In the genomic region with DNA sequence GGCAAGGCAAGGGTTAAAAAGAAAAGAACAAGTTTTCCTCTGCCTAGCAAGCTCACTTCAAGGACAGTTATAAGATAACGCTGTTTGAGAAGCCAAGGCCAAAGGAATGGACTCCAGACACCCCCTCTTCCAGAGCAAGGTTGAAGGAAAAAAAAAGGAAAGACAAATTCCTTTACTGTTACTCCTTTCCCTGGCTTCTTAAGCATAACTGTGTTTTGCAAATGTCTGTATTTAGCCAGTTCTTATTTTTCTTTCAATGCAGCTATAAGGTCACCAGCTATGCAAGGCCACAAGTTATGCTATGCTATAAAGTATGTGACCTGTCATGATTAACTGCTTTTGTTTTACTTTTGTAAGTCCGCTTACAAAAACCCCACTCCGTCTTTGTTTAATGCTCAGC, we compare ENCODE assay signal across 22 cellular contexts. TPM values are rescaled to one million over a fixed set of nuclear protein-coding genes. Genes with fewer than 3 reads are reported as not detected.
DNase-seq lines count a peak whose midpoint lies in the region; ATAC-seq, FAIRE-seq and TF ChIP-seq lines count a peak whose summit lies in the region.
"Had no signal": no experiment of that assay in that cellular context is flagged by ENCODE, and none has a peak within 500 bp of the region (broad histone marks: within the 10 kb centered on the region; RNA-seq: fewer than 3 reads in every experiment).

No MANE protein-coding gene starts in this region.

- CTCF ChIA-PET in activated CD8-positive, alpha-beta T cell treated with anti-CD3 and anti-CD28 coated beads, Interleukin-2, amount 10 ng/mL, durations not matched to agents 7 days and 5 days (lab: Charles Lee): interaction anchor here (1.4 to 1.8 kb wide), 3 partner anchors 16 to 21 kb away, joined by 4 to 5 read pairs (median 4); no protein-coding TSS in a partner anchor

- H3K9me2 ChIP-seq in GM23248 (ENCODE audit: insufficient read depth): no peaks in the 10 kb centered on the region

- no peaks in the 10 kb centered on the region for H4K20me1 ChIP-seq in GM23248 (ENCODE audit: insufficient read depth)
- peaks cover 30% of the 10 kb centered on the region for H4K20me1 ChIP-seq in astrocyte (ENCODE audit: insufficient read depth, low read length)
- H4K20me1 ChIP-seq in osteoblast (ENCODE audit: insufficient read depth, low read length): peaks cover 2% of the 10 kb centered on the region

- H2AFZ ChIP-seq in GM23248 (no peak overlapping the region), astrocyte (ENCODE audit: low read depth, low read length) (no peak overlapping the region), osteoblast (ENCODE audit: low read length) (no peak overlapping the region)

- H3K9ac ChIP-seq in GM23248 (no peak overlapping the region), astrocyte (ENCODE audit: low read length) (peak overlapping the region; percentile 16)
- H3K9ac ChIP-seq: BLaER1, KMS-11 had no signal

- H3K4me3 Mint-ChIP-seq in astrocyte (ENCODE audit: unreplicated experiment): no peak overlapping the region
- H3K4me3 Mint-ChIP-seq in activated CD8-positive, alpha-beta T cell treated with anti-CD3 and anti-CD28 coated beads, Interleukin-2, amount 10 ng/mL, durations not matched to agents 7 days and 5 days: no peak overlapping the region
- H3K4me3 Mint-ChIP-seq: CD4-positive, alpha-beta T cell had no signal

- peaks cover 21% of the 10 kb centered on the region for H3F3A ChIP-seq in GM23248 (ENCODE audit: insufficient read depth)

- no peak overlapping the region for H3K4me2 ChIP-seq in GM23248 (ENCODE audit: unreplicated experiment)
- peak overlapping the region; percentile 40 for H3K4me2 ChIP-seq in astrocyte (ENCODE audit: low read length)
- H3K4me2 ChIP-seq in osteoblast (ENCODE audit: insufficient read depth, low read length): no peak overlapping the region
- H3K4me2 ChIP-seq: BLaER1, KMS-11 had no signal

- H3K9me3 Mint-ChIP-seq in astrocyte (ENCODE audit: unreplicated experiment): no peaks in the 10 kb centered on the region
- no peaks in the 10 kb centered on the region for H3K9me3 Mint-ChIP-seq in activated CD8-positive, alpha-beta T cell treated with anti-CD3 and anti-CD28 coated beads, Interleukin-2, amount 10 ng/mL, durations not matched to agents 7 days and 5 days (ENCODE audit: insufficient read depth)

- H3K36me3 ChIP-seq in GM23248 (ENCODE audit: low read depth): peaks cover 47% of the 10 kb centered on the region
- H3K36me3 ChIP-seq in astrocyte (ENCODE audit: insufficient read depth, low read length): peaks cover 34% of the 10 kb centered on the region
- peaks cover 38% of the 10 kb centered on the region for H3K36me3 ChIP-seq in osteoblast (ENCODE audit: insufficient read depth, low read length)

- peaks cover 4% of the 10 kb centered on the region for H3K4me1 Mint-ChIP-seq in astrocyte (ENCODE audit: low read depth, unreplicated experiment)
- H3K4me1 Mint-ChIP-seq in activated CD8-positive, alpha-beta T cell treated with anti-CD3 and anti-CD28 coated beads, Interleukin-2, amount 10 ng/mL, durations not matched to agents 7 days and 5 days (ENCODE audit: low read depth): no peaks in the 10 kb centered on the region

- H3K27ac Mint-ChIP-seq in astrocyte (ENCODE audit: unreplicated experiment): no peak overlapping the region
- H3K27ac Mint-ChIP-seq in activated CD8-positive, alpha-beta T cell treated with anti-CD3 and anti-CD28 coated beads, Interleukin-2, amount 10 ng/mL, durations not matched to agents 7 days and 5 days: no peak overlapping the region
- H3K27ac Mint-ChIP-seq: CD4-positive, alpha-beta T cell had no signal

- H3K27ac ChIP-seq in GM23248 (peak overlapping the region; percentile 15; the same call in 1 of the 2 replicates), astrocyte (ENCODE audit: low read depth, low read length) (peak overlapping the region; percentile 39), osteoblast (ENCODE audit: low read depth, low read length) (peak overlapping the region; percentile 21)
- H3K27ac ChIP-seq: BLaER1, KMS-11, Peyer's patch, SJCRH30 had no signal

- no peak for TF ChIP-seq CTCF in astrocyte (IDR thresholded peaks at IDR 0.05; ENCODE audit: insufficient read depth, low read depth, low read length)
- no peak for TF ChIP-seq CTCF in fibroblast of pulmonary artery (IDR thresholded peaks at IDR 0.05; ENCODE audit: low read length, missing control alignments)
- no peak for TF ChIP-seq CTCF in osteoblast (IDR thresholded peaks at IDR 0.05; ENCODE audit: extremely low read depth, low read depth, low read length)

- H3K27me3 ChIP-seq in GM23248 (replicated peaks; ENCODE audit: insufficient read depth): no peaks in the 10 kb centered on the region
- no peaks in the 10 kb centered on the region for H3K27me3 ChIP-seq in astrocyte (ENCODE audit: insufficient read depth, low read length)
- H3K27me3 ChIP-seq in osteoblast (ENCODE audit: insufficient read depth, low read length): no peaks in the 10 kb centered on the region
- H3K27me3 ChIP-seq: BLaER1, Peyer's patch, SJCRH30 had no signal

- H3K9me3 ChIP-seq in GM23248 (ENCODE audit: low read depth) (no peaks in the 10 kb centered on the region), astrocyte (ENCODE audit: insufficient read depth, low read depth, low read length) (no peaks in the 10 kb centered on the region), osteoblast (ENCODE audit: low read depth, low read length) (no peaks in the 10 kb centered on the region)
- H3K9me3 ChIP-seq: SJCRH30 had no signal

- H3K79me2 ChIP-seq in GM23248 (ENCODE audit: insufficient read depth) (peaks cover 84% of the 10 kb centered on the region), astrocyte (ENCODE audit: insufficient read depth, low read length) (peaks cover 28% of the 10 kb centered on the region), osteoblast (ENCODE audit: insufficient read depth, low read length) (peaks cover 58% of the 10 kb centered on the region)

- FAIRE-seq in astrocyte (lab: Jason Lieb, UNC): no peak

- peaks cover 30% of the 10 kb centered on the region for H3K36me3 Mint-ChIP-seq in astrocyte (ENCODE audit: low read depth, unreplicated experiment)
- peaks cover 57% of the 10 kb centered on the region for H3K36me3 Mint-ChIP-seq in activated CD8-positive, alpha-beta T cell treated with anti-CD3 and anti-CD28 coated beads, Interleukin-2, amount 10 ng/mL, durations not matched to agents 7 days and 5 days (ENCODE audit: low read depth)

- in situ Hi-C loops in GM23248 (cut with MboI): no loop called here

- H3K27me3 Mint-ChIP-seq in astrocyte (ENCODE audit: low read depth, unreplicated experiment): no peaks in the 10 kb centered on the region
- no peaks in the 10 kb centered on the region for H3K27me3 Mint-ChIP-seq in activated CD8-positive, alpha-beta T cell treated with anti-CD3 and anti-CD28 coated beads, Interleukin-2, amount 10 ng/mL, durations not matched to agents 7 days and 5 days (ENCODE audit: low read depth)
- H3K27me3 Mint-ChIP-seq: CD4-positive, alpha-beta T cell had no signal

- peak; percentile 44 for DNase-seq in GM23248
- peak; percentile 76 for DNase-seq in astrocyte (ENCODE audit: low read depth)
- peak; percentile 48 for DNase-seq in fibroblast of pulmonary artery (ENCODE audit: low read depth)
- no peak for DNase-seq in osteoblast (ENCODE audit: insufficient read length, low spot score, missing footprints)
- DNase-seq in NCI-H1417 (lab: John Stamatoyannopoulos, UW): no peak
- DNase-seq in activated CD8-positive, alpha-beta T cell treated with anti-CD3 and anti-CD28 coated beads, Interleukin-2, amount 10 ng/mL, durations not matched to agents 7 days and 5 days: no peak
- DNase-seq: CD4-positive, alpha-beta T cell; COR-L47; DMS79; GOT3; NCI-H1092 treated with DMSO at 0.1 percent for 48 hours; NCI-H146; NCI-H2029 treated with DMSO at 0.1 percent for 48 hours; NCI-H2171 treated with DMSO at 0.1 percent for 48 hours; NCI-H446; NCI-H526; Peyer's patch; SJCRH30 had no signal

- POLR2A ChIA-PET in activated CD8-positive, alpha-beta T cell treated with anti-CD3 and anti-CD28 coated beads, Interleukin-2, amount 10 ng/mL, durations not matched to agents 7 days and 5 days (lab: Charles Lee): interaction anchor here (0.7 to 0.8 kb wide), 2 partner anchors 25 to 173 kb away, joined by 3 read pairs; no protein-coding TSS in a partner anchor

- no peak overlapping the region for H3K4me3 ChIP-seq in GM23248
- H3K4me3 ChIP-seq in astrocyte (ENCODE audit: insufficient read depth, low read depth, low read length): no peak overlapping the region
- H3K4me3 ChIP-seq in fibroblast of pulmonary artery (replicated peaks; ENCODE audit: low read depth, low read length): no peak overlapping the region
- no peak overlapping the region for H3K4me3 ChIP-seq in osteoblast (ENCODE audit: insufficient read depth, low read length)
- H3K4me3 ChIP-seq: BLaER1, Peyer's patch, SJCRH30 had no signal

- WGBS in GM23248 (ENCODE audit: low coverage in 1 of 2, low lambda C conversion rate in 2 of 2, missing lambda C conversion rate in 2 of 2), 2 experiments: 74% methylated on average over 3 of the region's 3 CpGs

- peaks cover 16% of the 10 kb centered on the region for H3K4me1 ChIP-seq in GM23248 (ENCODE audit: insufficient read depth)
- H3K4me1 ChIP-seq in astrocyte (ENCODE audit: insufficient read depth, low read length): peaks cover 10% of the 10 kb centered on the region
- H3K4me1 ChIP-seq in osteoblast (ENCODE audit: insufficient read depth, low read length): peaks cover 7% of the 10 kb centered on the region
- H3K4me1 ChIP-seq: BLaER1, Peyer's patch, SJCRH30 had no signal

- ATAC-seq in GM21619 (IDR thresholded peaks at IDR 0.05; ENCODE audit: unreplicated experiment): no peak
- ATAC-seq in activated CD8-positive, alpha-beta T cell treated with anti-CD3 and anti-CD28 coated beads, Interleukin-2, amount 10 ng/mL, durations not matched to agents 7 days and 5 days: no peak
- ATAC-seq: HCT116 had no signal

RNA-seq across cellular contexts. Expression of a gene that starts 26.6 kb away (rescaled TPM):
- total RNA-seq in GM23248 (2014; rRNA removed; shearing (Covaris generic)): 64.6 and 70.1 TPM in 2 replicates
- 54.1 and 59.0 TPM in 2 replicates for polyA plus RNA-seq in GM23248 (2016; fragmentation: Nextera tagmentation; extraction: Ambion mirVana)
- total RNA-seq in astrocyte: 38.7 and 42.9 TPM in 2 replicates
- 83.2 and 83.4 TPM in 2 replicates for total RNA-seq in osteoblast
- total RNA-seq in activated CD8-positive, alpha-beta T cell treated with anti-CD3 and anti-CD28 coated beads, Interleukin-2, amount 10 ng/mL, durations not matched to agents 7 days and 5 days: 10 to 100 TPM; 49.7 to 50.2 TPM

RNA-seq across cellular contexts. Expression of a gene that starts 36.6 kb away (rescaled TPM):
- 5.3 and 6.5 TPM in 2 replicates for total RNA-seq in GM23248 (2014; rRNA removed; shearing (Covaris generic))
- polyA plus RNA-seq in GM23248 (2016; fragmentation: Nextera tagmentation; extraction: Ambion mirVana): 4.1 and 4.5 TPM in 2 replicates
- total RNA-seq in astrocyte (2.6 and 3.0 TPM in 2 replicates), osteoblast (5.1 and 5.6 TPM in 2 replicates)
- 1 to 10 TPM; 1.2 to 1.7 TPM for total RNA-seq in activated CD8-positive, alpha-beta T cell treated with anti-CD3 and anti-CD28 coated beads, Interleukin-2, amount 10 ng/mL, durations not matched to agents 7 days and 5 days

RNA-seq across cellular contexts. Expression of a gene that starts 36.8 kb away (rescaled TPM):
- 21.4 and 48.0 TPM in 2 replicates for total RNA-seq in GM23248 (2014; rRNA removed; shearing (Covaris generic))
- 29.4 and 40.2 TPM in 2 replicates for polyA plus RNA-seq in GM23248 (2016; fragmentation: Nextera tagmentation; extraction: Ambion mirVana)
- 12.8 and 15.3 TPM in 2 replicates for total RNA-seq in astrocyte
- total RNA-seq in osteoblast: 23.0 and 23.5 TPM in 2 replicates
- 10 to 100 TPM; 18.9 to 19.0 TPM for total RNA-seq in activated CD8-positive, alpha-beta T cell treated with anti-CD3 and anti-CD28 coated beads, Interleukin-2, amount 10 ng/mL, durations not matched to agents 7 days and 5 days

Comparison
In these comparisons a context has a peak if more than half of its experiments do, and no peak if none do; other contexts are left out.
1. DNase-seq: peak in GM23248 (single experiment), astrocyte (single experiment) and fibroblast of pulmonary artery (single experiment); none in osteoblast (single experiment), NCI-H1417 (0 of 3) and activated CD8-positive, alpha-beta T cell treated with anti-CD3 and anti-CD28 coated beads, Interleukin-2, amount 10 ng/mL, durations not matched to agents 7 days and 5 days (single experiment).
2. Peak in every context shown above with its lines, with median percentiles within 50 percentile points of each other: H3K27ac ChIP-seq.